Comparison of ENCODE assay signal across 1 cellular context in genomic region chr1:221735976-221736375, GRCh38.
TF ChIP-seq lines count a peak whose summit lies in the region.

No MANE protein-coding gene starts in this region.

TF ChIP-seq in SK-N-SH, 30 proteins besides CTCF, POLR2A, EP300 and RAD21:
- TF ChIP-seq MEF2A (IDR thresholded peaks at IDR 0.05; ENCODE audit: borderline replicate concordance, low read depth) (no peak), GATA2 (CRISPR knock-in tag; IDR thresholded peaks at IDR 0.05) (no peak), USF2 (IDR thresholded peaks at IDR 0.05; ENCODE audit: borderline replicate concordance, low read depth, low read length) (no peak), MAX (IDR thresholded peaks at IDR 0.05; ENCODE audit: low read depth) (no peak), REST (IDR thresholded peaks at IDR 0.05; ENCODE audit: low read depth, low read length) (no peak), PBX3 (IDR thresholded peaks at IDR 0.05) (no peak), CHD2 (IDR thresholded peaks at IDR 0.05; ENCODE audit: low read length, partially characterized antibody) (no peak), RXRA (IDR thresholded peaks at IDR 0.05; ENCODE audit: borderline replicate concordance, low read depth) (no peak), TEAD4 (IDR thresholded peaks at IDR 0.05; ENCODE audit: borderline replicate concordance, insufficient read depth) (no peak), ELF1 (IDR thresholded peaks at IDR 0.05) (no peak), NRF1 (IDR thresholded peaks at IDR 0.05; ENCODE audit: low read depth, low read length) (no peak)
